Comparison of ENCODE assay signal across 9 cellular contexts in the genomic region with DNA sequence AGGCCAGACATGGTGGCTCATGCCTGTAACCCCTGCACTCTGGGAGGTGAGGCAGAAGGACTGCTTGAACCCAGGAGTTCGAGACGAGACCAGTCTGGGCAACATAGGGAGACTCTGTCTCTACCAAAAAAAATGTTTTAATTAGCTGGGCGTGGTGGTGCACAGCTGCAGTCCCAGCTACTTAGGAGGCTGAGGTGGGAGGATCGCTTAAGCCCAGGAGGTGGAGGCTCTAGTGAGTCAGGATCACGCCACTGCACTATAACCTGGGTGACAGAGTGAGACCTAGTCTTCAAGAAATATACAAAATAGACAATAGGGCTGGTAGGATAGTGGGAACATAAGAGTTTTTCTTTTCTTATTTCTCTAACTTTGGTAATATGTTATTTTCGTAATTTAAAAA.
"Had no signal": no experiment of that assay in that cellular context is flagged by ENCODE, and none has a peak within 500 bp of the region (broad histone marks: within the 10 kb centered on the region; RNA-seq: fewer than 3 reads in every experiment).

No MANE protein-coding gene starts in this region.

- H3K27me3 ChIP-seq: pancreas had no signal

- ATAC-seq: left ventricle myocardium superior had no signal

- H3K9me3 ChIP-seq: pancreas had no signal

- H3K4me3 Mint-ChIP-seq: activated CD4-positive, alpha-beta memory T cell treated with anti-CD3 and anti-CD28 coated beads for 36 hours; neural crest cell had no signal

- DNase-seq: activated CD4-positive, alpha-beta memory T cell treated with anti-CD3 and anti-CD28 coated beads for 36 hours; activated T-cell treated with anti-CD3 and anti-CD28 coated beads, Interleukin-2, amount 50 U/mL, for 48 hours; aorta; effector memory CD4-positive, alpha-beta T cell; hippocampal formation; left ventricle myocardium superior; pancreas had no signal

- H3K27ac ChIP-seq: pancreas had no signal

- H3K9me3 Mint-ChIP-seq: activated CD4-positive, alpha-beta memory T cell treated with anti-CD3 and anti-CD28 coated beads for 36 hours; neural crest cell had no signal

- H3K4me3 ChIP-seq: pancreas, skin epidermis had no signal

- H3K27me3 Mint-ChIP-seq: activated CD4-positive, alpha-beta memory T cell treated with anti-CD3 and anti-CD28 coated beads for 36 hours had no signal

- H3K36me3 ChIP-seq: pancreas had no signal

- H3K27ac Mint-ChIP-seq: activated CD4-positive, alpha-beta memory T cell treated with anti-CD3 and anti-CD28 coated beads for 36 hours had no signal
